Comparison of ENCODE assay signal across 11 cellular contexts in genomic region chr1:66354311-66354922, GRCh38.
DNase-seq lines count a peak whose midpoint lies in the region; ATAC-seq, FAIRE-seq and TF ChIP-seq lines count a peak whose summit lies in the region.
"Had no signal": no experiment of that assay in that cellular context is flagged by ENCODE, and none has a peak within 500 bp of the region (broad histone marks: within the 10 kb centered on the region; RNA-seq: fewer than 3 reads in every experiment).

No MANE protein-coding gene starts in this region.

- TF ChIP-seq CTCF in fibroblast of villous mesenchyme (IDR thresholded peaks at IDR 0.05; ENCODE audit: insufficient read depth, low read depth, low read length) = no peak
- TF ChIP-seq CTCF in osteocyte (IDR thresholded peaks at IDR 0.05) = peak; percentile 31

- H3K36me3 Mint-ChIP-seq in osteocyte (ENCODE audit: unreplicated experiment) = peaks cover 34% of the 10 kb centered on the region

- no peaks in the 10 kb centered on the region for H3K27me3 Mint-ChIP-seq in osteocyte (ENCODE audit: unreplicated experiment)

- peaks cover 80% of the 10 kb centered on the region for H3K4me1 Mint-ChIP-seq in osteocyte (ENCODE audit: unreplicated experiment)

- FAIRE-seq in GM18507 (lab: Jason Lieb, UNC) = peak; percentile 42

- H3K36me3 ChIP-seq in SK-N-MC (ENCODE audit: insufficient read depth, low read length) = 0 out of 2 replicates have a peak, but pooled peaks cover 2% of the 10 kb centered on the region
- H3K36me3 ChIP-seq: prostate gland had no signal

- peak overlapping the region; percentile 65 for H3K9ac ChIP-seq in SK-N-MC (ENCODE audit: insufficient read length)

- ATAC-seq in GM19452 (IDR thresholded peaks at IDR 0.05; ENCODE audit: unreplicated experiment) = no peak
- no peak for ATAC-seq in HG02678 (IDR thresholded peaks at IDR 0.05; ENCODE audit: unreplicated experiment)
- ATAC-seq: gastroesophageal sphincter had no signal

- peak overlapping the region; percentile 77 for H3K4me3 ChIP-seq in SK-N-MC
- no peak overlapping the region for H3K4me3 ChIP-seq in fibroblast of villous mesenchyme (ENCODE audit: low read depth, low read length)
- H3K4me3 ChIP-seq: prostate gland had no signal

- no peaks in the 10 kb centered on the region for H3K9me3 ChIP-seq in SK-N-MC (ENCODE audit: low read depth, low read length)
- H3K9me3 ChIP-seq: gastroesophageal sphincter, prostate gland had no signal

- H3K27ac ChIP-seq in SK-N-MC = peak overlapping the region; percentile 95
- H3K27ac ChIP-seq: prostate gland had no signal

- DNase-seq in GM18507 (ENCODE audit: extremely low spot score, insufficient read length, low read depth) = no peak
- no peak for DNase-seq in SK-N-MC (ENCODE audit: low read depth, low spot score)
- DNase-seq in fibroblast of villous mesenchyme (ENCODE audit: low read depth) = peak; percentile 53
- no peak for DNase-seq in osteocyte (ENCODE audit: extremely low spot score, unreplicated experiment)
- DNase-seq in amygdala (lab: John Stamatoyannopoulos, UW) = no peak
- DNase-seq in HEK293T (ENCODE audit: extremely low spot score) = no peak
- DNase-seq: activated gamma-delta T cell treated with Interleukin-2 at 50 U/mL for 16 hours had no signal

- peak overlapping the region; percentile 83 for H3K27ac Mint-ChIP-seq in osteocyte (ENCODE audit: unreplicated experiment)

- CTCF ChIA-PET in HEK293T (lab: Yijun Ruan, JAX) = no interaction called here

- POLR2A ChIA-PET in HEK293T (lab: Yijun Ruan, JAX) = no interaction called here

- H3K4me3 Mint-ChIP-seq in osteocyte (ENCODE audit: unreplicated experiment) = peak overlapping the region; percentile 73

- no peaks in the 10 kb centered on the region for H3K9me3 Mint-ChIP-seq in osteocyte (ENCODE audit: unreplicated experiment)

TF ChIP-seq in HEK293T, 16 proteins besides CTCF, POLR2A, EP300 and RAD21:
- no peak for TF ChIP-seq NFRKB (IDR thresholded peaks at IDR 0.05)
- no peak for TF ChIP-seq TARDBP (IDR thresholded peaks at IDR 0.05)
- TF ChIP-seq PKNOX1 (IDR thresholded peaks at IDR 0.05) = no peak
- no peak for TF ChIP-seq SP1 (IDR thresholded peaks at IDR 0.05)
- TF ChIP-seq CTBP1 (IDR thresholded peaks at IDR 0.05; ENCODE audit: borderline replicate concordance) = no peak
- no peak for TF ChIP-seq BHLHE40 (IDR thresholded peaks at IDR 0.05; ENCODE audit: borderline replicate concordance)
- no peak for TF ChIP-seq FOXA1 (IDR thresholded peaks at IDR 0.05)
- TF ChIP-seq FOXK2 (IDR thresholded peaks at IDR 0.05) = no peak
- TF ChIP-seq L3MBTL2 (conservative IDR thresholded peaks at IDR 0.05) = no peak
- TF ChIP-seq ZNF384 (IDR thresholded peaks at IDR 0.05) = no peak
- TF ChIP-seq LEF1 (IDR thresholded peaks at IDR 0.05; ENCODE audit: borderline replicate concordance) = no peak
- no peak for TF ChIP-seq HDGF (IDR thresholded peaks at IDR 0.05; ENCODE audit: borderline replicate concordance)
- TF ChIP-seq FOXM1 (IDR thresholded peaks at IDR 0.05; ENCODE audit: borderline replicate concordance) = no peak
- no peak for TF ChIP-seq ELF4 (IDR thresholded peaks at IDR 0.05)
- no peak for TF ChIP-seq SUZ12 (IDR thresholded peaks at IDR 0.05)
- TF ChIP-seq ARNT (IDR thresholded peaks at IDR 0.05) = no peak
